In the genomic region with DNA sequence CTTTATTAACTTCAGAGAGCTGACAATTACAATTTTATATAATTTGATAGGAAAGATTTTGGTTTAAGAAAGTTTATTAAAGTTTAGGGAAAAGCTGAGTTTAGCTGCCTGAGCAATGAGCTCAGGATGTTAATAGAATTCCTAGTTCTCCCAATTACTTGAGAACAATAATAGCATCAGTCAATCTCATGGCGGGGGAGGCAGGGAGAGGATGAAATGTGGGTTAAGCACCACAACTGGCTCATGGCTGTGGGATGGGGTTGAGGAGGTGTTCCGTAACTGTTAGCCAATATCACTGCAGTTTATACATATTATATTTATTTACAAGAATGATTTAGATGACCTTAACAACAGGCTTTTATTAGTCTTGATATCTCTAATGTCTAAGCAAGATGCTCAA, we compare ENCODE assay signal across 9 cellular contexts.
"Had no signal": no experiment of that assay in that cellular context is flagged by ENCODE, and none has a peak within 500 bp of the region (broad histone marks: within the 10 kb centered on the region; RNA-seq: fewer than 3 reads in every experiment).

No MANE protein-coding gene starts in this region.

- H2AFZ ChIP-seq: GM23248 had no signal

- H3K9ac ChIP-seq: GM23248 had no signal

- H3K4me3 Mint-ChIP-seq: HFFc6 had no signal

- H3K27ac ChIP-seq: GM23248 had no signal

- ATAC-seq: HCT116, K562 had no signal

- H3K4me3 ChIP-seq: GM23248, HAP-1, K562 had no signal

- H3K27ac Mint-ChIP-seq: HFFc6 had no signal

- DNase-seq: GM23248, GOT3, H7, HFFc6, IMR-90 had no signal

- FAIRE-seq: HTR-8/SVneo, K562 had no signal

- H3K9me3 ChIP-seq: HAP-1 had no signal

- H3K4me1 ChIP-seq: HAP-1 had no signal

- H3K36me3 ChIP-seq: HAP-1 had no signal

- H3K9me3 Mint-ChIP-seq: HFFc6 had no signal
